ENCODE assay signal across 15 cellular contexts in genomic region chr3:66478923-66479322, GRCh38. TPM values are rescaled to one million over a fixed set of nuclear protein-coding genes. Genes with fewer than 3 reads are reported as not detected.
DNase-seq lines count a peak whose midpoint lies in the region; ATAC-seq and TF ChIP-seq lines count a peak whose summit lies in the region.
"Had no signal": no experiment of that assay in that cellular context is flagged by ENCODE, and none has a peak within 500 bp of the region (broad histone marks: within the 10 kb centered on the region; RNA-seq: fewer than 3 reads in every experiment).

No MANE protein-coding gene starts in this region.

- ATAC-seq in body of pancreas, result no peak
- ATAC-seq in GM21390 (IDR thresholded peaks at IDR 0.05; ENCODE audit: unreplicated experiment), result no peak
- ATAC-seq in GM18870 (IDR thresholded peaks at IDR 0.05; ENCODE audit: unreplicated experiment), result no peak
- ATAC-seq: left lobe of liver had no signal

- H3K27ac ChIP-seq in body of pancreas, result peak overlapping the region in 3 of 4 donors; percentile 79 to 84 (median 84)
- H3K27ac ChIP-seq: ovary had no signal

- no peaks in the 10 kb centered on the region for H3K36me3 ChIP-seq in body of pancreas (replicated peaks in 1 of 2; ENCODE audit: insufficient read depth in 1 of 2, low read depth in 2 of 2)
- H3K36me3 ChIP-seq: breast epithelium, HAP-1, ovary had no signal

- H3K9me3 Mint-ChIP-seq in neural crest cell, result no peaks in the 10 kb centered on the region

- no peak for TF ChIP-seq POLR2A in body of pancreas (IDR thresholded peaks at IDR 0.05)

- WGBS in body of pancreas, 2 donors, result 35 to 43% methylated on average over 8 of the region's 8 CpGs

- H3K4me1 ChIP-seq in body of pancreas, result peaks cover 100% of the 10 kb centered on the region

- no peaks in the 10 kb centered on the region for H3K9me3 ChIP-seq in body of pancreas
- H3K9me3 ChIP-seq: breast epithelium, ovary had no signal

- no peaks in the 10 kb centered on the region for H3K27me3 ChIP-seq in body of pancreas
- H3K27me3 ChIP-seq: breast epithelium, ovary had no signal

- intact Hi-C loops in body of pancreas (cut with DNase I), result no loop called here

- H3K27ac Mint-ChIP-seq in neural crest cell (ENCODE audit: unreplicated experiment), result peak overlapping the region; percentile 52

- H3K4me3 Mint-ChIP-seq in neural crest cell, result peak overlapping the region; percentile 48

- DNase-seq in COLO668 (lab: John Stamatoyannopoulos, UW; ENCODE audit: unreplicated experiment), result peak; percentile 25
- DNase-seq in NCI-H1092 (lab: John Stamatoyannopoulos, UW), result peak; percentile 39
- no peak for DNase-seq in body of pancreas
- DNase-seq in neural crest cell (ENCODE audit: low read depth, low spot score), result no peak
- no peak for DNase-seq in occipital lobe (lab: John Stamatoyannopoulos, UW)
- DNase-seq in activated CD4-positive, CD25-positive, alpha-beta regulatory T cell (lab: John Stamatoyannopoulos, UW), result no peak
- DNase-seq: activated CD4-positive, CD25-positive, alpha-beta regulatory T cell treated with anti-CD3 and anti-CD28 coated beads, Interleukin-2, amount 50 U/mL, for 72 hours; head of caudate nucleus; NCI-H146; ovary had no signal

- H3K4me3 ChIP-seq in body of pancreas, result no peak overlapping the region
- H3K4me3 ChIP-seq: breast epithelium, HAP-1, ovary had no signal

- H3K36me3 Mint-ChIP-seq in neural crest cell (ENCODE audit: low read depth), result peaks cover 2% of the 10 kb centered on the region

- H3K4me1 Mint-ChIP-seq in neural crest cell, result peaks cover 58% of the 10 kb centered on the region

- TF ChIP-seq CTCF in body of pancreas (IDR thresholded peaks at IDR 0.05) (no peak), neural crest cell (conservative IDR thresholded peaks at IDR 0.05) (no peak)

- no peaks in the 10 kb centered on the region for H3K27me3 Mint-ChIP-seq in neural crest cell (ENCODE audit: low read depth)

RNA-seq across cellular contexts. Expression of gene LRIG1, which starts 21.9 kb away (rescaled TPM):
- total RNA-seq in body of pancreas, result 100 to 1,000 TPM; 111 to 114 TPM
- total RNA-seq in neural crest cell, result 167 and 178 TPM in 2 replicates
- total RNA-seq in occipital lobe, result 72.7 TPM

Comparison
In these comparisons a context has a peak if more than half of its experiments do, and no peak if none do; other contexts are left out.
1. DNase-seq: peak in COLO668 (single experiment) and NCI-H1092 (single experiment); none in body of pancreas (0 of 4), neural crest cell (single experiment), occipital lobe (single experiment) and activated CD4-positive, CD25-positive, alpha-beta regulatory T cell (0 of 4).